16 cellular contexts compared by ENCODE assay signal in genomic region chr22:48368975-48369525, GRCh38.
"Had no signal": no experiment of that assay in that cellular context is flagged by ENCODE, and none has a peak within 500 bp of the region (broad histone marks: within the 10 kb centered on the region; RNA-seq: fewer than 3 reads in every experiment).

No MANE protein-coding gene starts in this region.

- DNase-seq: activated CD4-positive, alpha-beta T cell treated with anti-CD3 and anti-CD28 coated beads for 1 hour; activated CD4-positive, alpha-beta T cell treated with anti-CD3 and anti-CD28 coated beads, Interleukin-2, amount 50 U/mL, for 4 hours; cerebellar nuclear complex; effector CD8-positive, alpha-beta T cell; esophagus squamous epithelium; kidney; left lung; pancreas; stimulated activated naive B cell treated with anti-CD40 and anti-IgM and Interleukin-4, amounts not matched to agents 10 μg/mL and 1 μg/mL and 100 μg/mL, for 72 hours; T1000 had no signal

- H3K27ac Mint-ChIP-seq: activated naive CD8-positive, alpha-beta T cell; dendritic cell treated with granulocyte-macrophage colony-stimulating factor and Interleukin-4, amounts not matched to agents 40 ng/mL and 50 ng/mL, for 4 days; stimulated activated naive B cell treated with anti-CD40 and anti-IgM and Interleukin-4, amounts not matched to agents 10 μg/mL and 1 μg/mL and 100 μg/mL, for 72 hours had no signal

- H3K4me3 ChIP-seq: esophagus squamous epithelium, hepatocyte, left lung, pancreas, thoracic aorta had no signal

- H3K9me3 Mint-ChIP-seq: dendritic cell treated with granulocyte-macrophage colony-stimulating factor and Interleukin-4, amounts not matched to agents 40 ng/mL and 50 ng/mL, for 4 days; stimulated activated naive B cell treated with anti-CD40 and anti-IgM and Interleukin-4, amounts not matched to agents 10 μg/mL and 1 μg/mL and 100 μg/mL, for 72 hours had no signal

- H2AFZ ChIP-seq: hepatocyte had no signal

- H3K27me3 ChIP-seq: left lung, pancreas had no signal

- H3K79me2 ChIP-seq: hepatocyte had no signal

- H3K4me3 Mint-ChIP-seq: activated naive CD8-positive, alpha-beta T cell; dendritic cell treated with granulocyte-macrophage colony-stimulating factor and Interleukin-4, amounts not matched to agents 40 ng/mL and 50 ng/mL, for 4 days; stimulated activated naive B cell treated with anti-CD40 and anti-IgM and Interleukin-4, amounts not matched to agents 10 μg/mL and 1 μg/mL and 100 μg/mL, for 72 hours had no signal

- H3K9me3 ChIP-seq: esophagus squamous epithelium, left lung, pancreas, thoracic aorta had no signal

- H3K4me1 ChIP-seq: pancreas had no signal

- H3K36me3 Mint-ChIP-seq: activated naive CD8-positive, alpha-beta T cell; stimulated activated naive B cell treated with anti-CD40 and anti-IgM and Interleukin-4, amounts not matched to agents 10 μg/mL and 1 μg/mL and 100 μg/mL, for 72 hours had no signal

- H3K36me3 ChIP-seq: esophagus squamous epithelium, left lung, pancreas, thoracic aorta had no signal

- H3K27ac ChIP-seq: esophagus squamous epithelium, left lung, pancreas, thoracic aorta, VCaP had no signal

- ATAC-seq: pancreas; sciatic nerve; stimulated activated naive B cell treated with anti-CD40 and anti-IgM and Interleukin-4, amounts not matched to agents 10 μg/mL and 1 μg/mL and 100 μg/mL, for 72 hours had no signal
